22 cellular contexts compared by ENCODE assay signal in genomic region chr1:36481091-36481490, GRCh38. TPM values are rescaled to one million over a fixed set of nuclear protein-coding genes. Genes with fewer than 3 reads are reported as not detected.
"Had no signal": no experiment of that assay in that cellular context is flagged by ENCODE, and none has a peak within 500 bp of the region (broad histone marks: within the 10 kb centered on the region; RNA-seq: fewer than 3 reads in every experiment).

No MANE protein-coding gene starts in this region.

- H3K27me3 Mint-ChIP-seq: activated CD4-positive, alpha-beta T cell treated with anti-CD3 and anti-CD28 coated beads for 36 hours had no signal

- H3K9me3 Mint-ChIP-seq: activated naive CD8-positive, alpha-beta T cell treated with anti-CD3 and anti-CD28 coated beads, Interleukin-2, amount 10 ng/mL, durations not matched to agents 7 days and 5 days; stimulated activated memory B cell treated with anti-CD40 and anti-IgM and Interleukin-4, amounts not matched to agents 10 μg/mL and 1 μg/mL and 100 μg/mL, for 72 hours had no signal

- H3K27ac Mint-ChIP-seq: activated naive CD8-positive, alpha-beta T cell treated with anti-CD3 and anti-CD28 coated beads, Interleukin-2, amount 10 ng/mL, durations not matched to agents 7 days and 5 days; stimulated activated memory B cell treated with anti-CD40 and anti-IgM and Interleukin-4, amounts not matched to agents 10 μg/mL and 1 μg/mL and 100 μg/mL, for 72 hours had no signal

- H3K9me3 ChIP-seq: body of pancreas, mucosa of descending colon, pancreas, thoracic aorta, uterus had no signal

- H3K4me1 ChIP-seq: body of pancreas, pancreas, uterus had no signal

- H3K36me3 ChIP-seq: pancreas, thoracic aorta, uterus, WERI-Rb-1 had no signal

- H3K27ac ChIP-seq: body of pancreas, epithelial cell of prostate, pancreas, thoracic aorta, uterus, WERI-Rb-1 had no signal

- ATAC-seq: body of pancreas; mucosa of descending colon; pancreas; sciatic nerve; stimulated activated memory B cell treated with anti-CD40 and anti-IgM and Interleukin-4, amounts not matched to agents 10 μg/mL and 1 μg/mL and 100 μg/mL, for 72 hours had no signal

- H3K4me3 Mint-ChIP-seq: activated CD4-positive, alpha-beta T cell treated with anti-CD3 and anti-CD28 coated beads for 36 hours; activated naive CD8-positive, alpha-beta T cell treated with anti-CD3 and anti-CD28 coated beads, Interleukin-2, amount 10 ng/mL, durations not matched to agents 7 days and 5 days; stimulated activated memory B cell treated with anti-CD40 and anti-IgM and Interleukin-4, amounts not matched to agents 10 μg/mL and 1 μg/mL and 100 μg/mL, for 72 hours had no signal

- H3K27me3 ChIP-seq: body of pancreas, pancreas, uterus had no signal

- H3K4me3 ChIP-seq: body of pancreas, mucosa of descending colon, pancreas, uterus had no signal

- DNase-seq: activated CD4-positive, alpha-beta T cell treated with anti-CD3 and anti-CD28 coated beads for 36 hours; activated CD4-positive, alpha-beta T cell treated with anti-CD3 and anti-CD28 coated beads, Interleukin-2, amount 50 U/mL, for 48 hours; activated naive CD8-positive, alpha-beta T cell treated with anti-CD3 and anti-CD28 coated beads, Interleukin-2, amount 10 ng/mL, durations not matched to agents 7 days and 5 days; amygdala; body of pancreas; caudate nucleus; foreskin fibroblast; left cardiac atrium; mucosa of descending colon; naive B cell; pancreas; stimulated activated CD4-positive, alpha-beta T cell treated with anti-CD3 and anti-CD28 coated beads, Interleukin-4, amount 100 ng/mL, for 4 hours; T-helper 2 cell; uterus; WERI-Rb-1 had no signal

- H3K36me3 Mint-ChIP-seq: activated naive CD8-positive, alpha-beta T cell treated with anti-CD3 and anti-CD28 coated beads, Interleukin-2, amount 10 ng/mL, durations not matched to agents 7 days and 5 days; naive B cell; stimulated activated memory B cell treated with anti-CD40 and anti-IgM and Interleukin-4, amounts not matched to agents 10 μg/mL and 1 μg/mL and 100 μg/mL, for 72 hours had no signal

- FAIRE-seq: pancreas had no signal

RNA-seq across cellular contexts. Expression of gene CSF3R, which starts 1.6 kb away (rescaled TPM):
- total RNA-seq: dermis microvascular lymphatic vessel endothelial cell, glomerular endothelial cell, lung microvascular endothelial cell had no signal
